In genomic region chr3:48399387-48400172, GRCh38 we compare ENCODE assay signal across 12 cellular contexts. TPM values are rescaled to one million over a fixed set of nuclear protein-coding genes. Genes with fewer than 3 reads are reported as not detected.
A peak's percentile ranks its signal among the peaks of the same experiment; 100 is the strongest.
DNase-seq lines count a peak whose midpoint lies in the region; ATAC-seq lines count a peak whose summit lies in the region.
"Had no signal": no experiment of that assay in that cellular context is flagged by ENCODE, and none has a peak within 500 bp of the region (broad histone marks: within the 10 kb centered on the region; RNA-seq: fewer than 3 reads in every experiment).

No MANE protein-coding gene starts in this region.

- H3K14ac ChIP-seq in neuronal stem cell (ENCODE audit: low read length) (no peak overlapping the region), mesenchymal stem cell (ENCODE audit: low read length in 2 of 2) (no peak overlapping the region)

- H2AFZ ChIP-seq in neuronal stem cell (ENCODE audit: low read length) (no peak overlapping the region), mesenchymal stem cell (ENCODE audit: low read depth, low read length) (no peak overlapping the region)

- H3K18ac ChIP-seq in neuronal stem cell (ENCODE audit: low read length), result peak overlapping the region; percentile 20
- H3K18ac ChIP-seq in mesenchymal stem cell (ENCODE audit: low read depth in 1 of 2, low read length in 2 of 2), result no peak overlapping the region

- H3K36me3 Mint-ChIP-seq in activated T-helper 2 cell treated with anti-CD3 and anti-CD28 coated beads, Interferon-gamma antibody, Interleukin-2, Interleukin-4, amounts not matched to agents 10 μg/mL and 5 μg/mL and 100 μg/mL, durations not matched to agents 14 hours and 24 hours and 36 hours (ENCODE audit: low read depth), result no peaks in the 10 kb centered on the region

- no peak overlapping the region for H3K23ac ChIP-seq in neuronal stem cell (ENCODE audit: low read depth, low read length, poor library complexity)
- H3K23ac ChIP-seq in mesenchymal stem cell (ENCODE audit: low read length in 2 of 2), result no peak overlapping the region

- H3K27me3 Mint-ChIP-seq in activated T-helper 2 cell treated with anti-CD3 and anti-CD28 coated beads, Interferon-gamma antibody, Interleukin-2, Interleukin-4, amounts not matched to agents 10 μg/mL and 5 μg/mL and 100 μg/mL, durations not matched to agents 14 hours and 24 hours and 36 hours (ENCODE audit: low read depth), result peaks cover 2% of the 10 kb centered on the region

- no CpG with 5 or more reads among the region's 4 CpGs for WGBS in neuronal stem cell (ENCODE audit: extremely low coverage in 2 of 2, insufficient read length in 2 of 2, insufficient replicate concordance in 1 of 2), 2 donors
- 79% methylated on average over 3 of the region's 4 CpGs for WGBS in mesenchymal stem cell

- intact Hi-C loops in activated T-helper 2 cell treated with anti-CD3 and anti-CD28 coated beads, Interferon-gamma antibody, Interleukin-2, Interleukin-4, amounts not matched to agents 10 μg/mL and 5 μg/mL and 100 μg/mL, durations not matched to agents 14 hours and 24 hours and 36 hours (cut with micrococcal nuclease), result loop anchor here (2.0 to 5.0 kb wide), 2 partner anchors 149 to 238 kb away; partner anchors contain the start of gene SLC26A6

- no peak overlapping the region for H3K27ac Mint-ChIP-seq in activated T-helper 2 cell treated with anti-CD3 and anti-CD28 coated beads, Interferon-gamma antibody, Interleukin-2, Interleukin-4, amounts not matched to agents 10 μg/mL and 5 μg/mL and 100 μg/mL, durations not matched to agents 14 hours and 24 hours and 36 hours

- H3K4me2 ChIP-seq in neuronal stem cell (ENCODE audit: insufficient read depth, low read length, poor library complexity, severe bottlenecking) (no peak overlapping the region), mesenchymal stem cell (ENCODE audit: low read length, poor library complexity, severe bottlenecking) (no peak overlapping the region)

- ATAC-seq in HG02973 (IDR thresholded peaks at IDR 0.05; ENCODE audit: unreplicated experiment) (no peak), HG03196 (IDR thresholded peaks at IDR 0.05; ENCODE audit: unreplicated experiment) (no peak)

- H3K4me3 Mint-ChIP-seq in activated T-helper 2 cell treated with anti-CD3 and anti-CD28 coated beads, Interferon-gamma antibody, Interleukin-2, Interleukin-4, amounts not matched to agents 10 μg/mL and 5 μg/mL and 100 μg/mL, durations not matched to agents 14 hours and 24 hours and 36 hours (ENCODE audit: low read depth), result no peak overlapping the region

- H3K79me1 ChIP-seq in neuronal stem cell (ENCODE audit: low read depth, low read length) (peaks cover 2% of the 10 kb centered on the region), mesenchymal stem cell (replicated peaks; ENCODE audit: low read length, poor library complexity, severe bottlenecking) (no peaks in the 10 kb centered on the region)

- H2BK120ac ChIP-seq in neuronal stem cell (ENCODE audit: low read depth, low read length) (no peak overlapping the region), mesenchymal stem cell (ENCODE audit: low read depth, low read length) (no peak overlapping the region)

- H3K4ac ChIP-seq in neuronal stem cell (ENCODE audit: low read length) (no peak overlapping the region), mesenchymal stem cell (ENCODE audit: low read depth in 1 of 2, low read length in 2 of 2) (no peak overlapping the region)

- no peak overlapping the region for H3K4me3 ChIP-seq in neuronal stem cell (ENCODE audit: low read length in 2 of 2)
- H3K4me3 ChIP-seq in mesenchymal stem cell (ENCODE audit: insufficient read depth in 1 of 2, low read depth in 1 of 2, low read length in 2 of 2), result no peak overlapping the region
- H3K4me3 ChIP-seq: MG63, thyroid gland had no signal

- H3K9ac ChIP-seq in neuronal stem cell (ENCODE audit: low read depth, low read length, poor library complexity), result no peak overlapping the region
- no peak overlapping the region for H3K9ac ChIP-seq in mesenchymal stem cell (ENCODE audit: low read length)

- DNase-seq in HuH-7.5 (ENCODE audit: low spot score) (peak; percentile 19), neuronal stem cell (ENCODE audit: low spot score) (no peak), mesenchymal stem cell (no peak)
- DNase-seq in activated T-helper 2 cell treated with anti-CD3 and anti-CD28 coated beads, Interferon-gamma antibody, Interleukin-2, Interleukin-4, amounts not matched to agents 10 μg/mL and 5 μg/mL and 100 μg/mL, durations not matched to agents 14 hours and 24 hours and 36 hours (ENCODE audit: low spot score), result peak; percentile 6
- DNase-seq: activated CD4-positive, alpha-beta T cell treated with anti-CD3 and anti-CD28 coated beads for 4 hours; anterior cingulate cortex; EL; MG63; thyroid gland had no signal

- H2BK15ac ChIP-seq in neuronal stem cell (ENCODE audit: low read length) (no peak overlapping the region), mesenchymal stem cell (ENCODE audit: low read depth, poor library complexity, severe bottlenecking) (no peak overlapping the region)

- H2BK12ac ChIP-seq in neuronal stem cell (ENCODE audit: low read length), result no peak overlapping the region
- no peak overlapping the region for H2BK12ac ChIP-seq in mesenchymal stem cell (ENCODE audit: low read length in 2 of 2)

- H3K9me3 ChIP-seq in neuronal stem cell (replicated peaks in 1 of 2; ENCODE audit: control insufficient read depth in 2 of 2, insufficient read depth in 1 of 2, low read depth in 1 of 2, low read length in 2 of 2) (no peaks in the 10 kb centered on the region), mesenchymal stem cell (ENCODE audit: control insufficient read depth, low read length) (no peaks in the 10 kb centered on the region)
- H3K9me3 ChIP-seq: MG63, thyroid gland had no signal

- H3K4me1 ChIP-seq in neuronal stem cell (ENCODE audit: control insufficient read depth in 2 of 2, insufficient read depth in 1 of 2, low read depth in 1 of 2, low read length in 2 of 2) (no peaks in the 10 kb centered on the region), mesenchymal stem cell (ENCODE audit: control insufficient read depth, insufficient read depth, low read depth, low read length) (peaks cover 8% of the 10 kb centered on the region)

- H2BK5ac ChIP-seq in neuronal stem cell (ENCODE audit: low read length) (peak overlapping the region; percentile 26), mesenchymal stem cell (ENCODE audit: low read depth, low read length, poor library complexity, severe bottlenecking) (no peak overlapping the region)

- H4K8ac ChIP-seq in neuronal stem cell (ENCODE audit: low read depth, low read length) (no peak overlapping the region), mesenchymal stem cell (ENCODE audit: low read length) (no peak overlapping the region)

- H3K27ac ChIP-seq in neuronal stem cell (replicated peaks; ENCODE audit: low read length), result no peak overlapping the region
- H3K27ac ChIP-seq in mesenchymal stem cell (ENCODE audit: low read length, poor library complexity, severe bottlenecking), result no peak overlapping the region
- H3K27ac ChIP-seq: thyroid gland had no signal

- H3K36me3 ChIP-seq in neuronal stem cell (replicated peaks in 1 of 2; ENCODE audit: control insufficient read depth in 2 of 2, insufficient read depth in 2 of 2, low read length in 2 of 2) (peaks cover 15 to 30% of the 10 kb centered on the region in 2 donors), mesenchymal stem cell (ENCODE audit: control insufficient read depth in 1 of 2, insufficient read depth in 2 of 2, low read depth in 1 of 2, low read length in 2 of 2) (peaks cover 13 to 20% of the 10 kb centered on the region in 2 experiments)
- H3K36me3 ChIP-seq: MG63, thyroid gland had no signal

- no peaks in the 10 kb centered on the region for H3K4me1 Mint-ChIP-seq in activated T-helper 2 cell treated with anti-CD3 and anti-CD28 coated beads, Interferon-gamma antibody, Interleukin-2, Interleukin-4, amounts not matched to agents 10 μg/mL and 5 μg/mL and 100 μg/mL, durations not matched to agents 14 hours and 24 hours and 36 hours (ENCODE audit: low read depth)

- H3K9me3 Mint-ChIP-seq in activated T-helper 2 cell treated with anti-CD3 and anti-CD28 coated beads, Interferon-gamma antibody, Interleukin-2, Interleukin-4, amounts not matched to agents 10 μg/mL and 5 μg/mL and 100 μg/mL, durations not matched to agents 14 hours and 24 hours and 36 hours, result no peaks in the 10 kb centered on the region

- H3K27me3 ChIP-seq in neuronal stem cell (ENCODE audit: control insufficient read depth in 3 of 3, insufficient read depth in 3 of 3, low read depth in 1 of 3, low read length in 3 of 3) (no peaks in the 10 kb centered on the region), mesenchymal stem cell (ENCODE audit: control insufficient read depth in 1 of 2, insufficient read depth in 1 of 2, low read length in 2 of 2) (peaks cover 21 to 33% of the 10 kb centered on the region in 2 experiments)
- H3K27me3 ChIP-seq: MG63, thyroid gland had no signal

- H2AK5ac ChIP-seq in neuronal stem cell (ENCODE audit: low read depth, low read length), result peak overlapping the region; percentile 31
- H2AK5ac ChIP-seq in mesenchymal stem cell (ENCODE audit: low read length, severe bottlenecking), result no peak overlapping the region

- no peak overlapping the region for H4K91ac ChIP-seq in neuronal stem cell (ENCODE audit: low read depth, low read length, poor library complexity)
- H4K91ac ChIP-seq in mesenchymal stem cell (ENCODE audit: low read length), result no peak overlapping the region

RNA-seq across cellular contexts. Expression of gene FBXW12, which starts 27.6 kb away (rescaled TPM):
- 0.14 TPM in 1 of 2 replicates, not detected in the other for total RNA-seq in activated T-helper 2 cell treated with anti-CD3 and anti-CD28 coated beads, Interferon-gamma antibody, Interleukin-2, Interleukin-4, amounts not matched to agents 10 μg/mL and 5 μg/mL and 100 μg/mL, durations not matched to agents 14 hours and 24 hours and 36 hours
- polyA plus RNA-seq in neuronal stem cell (2013, experiment 1 of 2), result 0.85 TPM
- polyA plus RNA-seq in neuronal stem cell (2013, experiment 2 of 2), result 0.84 TPM
- 0.03 TPM for polyA plus RNA-seq in mesenchymal stem cell (2013, experiment 1 of 2)
- polyA plus RNA-seq in mesenchymal stem cell (2013, experiment 2 of 2), result not detected
- total RNA-seq: RPMI7951, thyroid gland had no signal

RNA-seq across cellular contexts. Expression of gene PLXNB1, which starts 30.3 kb away (rescaled TPM):
- 6.8 and 7.0 TPM in 2 replicates for total RNA-seq in activated T-helper 2 cell treated with anti-CD3 and anti-CD28 coated beads, Interferon-gamma antibody, Interleukin-2, Interleukin-4, amounts not matched to agents 10 μg/mL and 5 μg/mL and 100 μg/mL, durations not matched to agents 14 hours and 24 hours and 36 hours
- polyA plus RNA-seq in neuronal stem cell (2013, experiment 1 of 2), result 99.5 TPM
- 94.2 TPM for polyA plus RNA-seq in neuronal stem cell (2013, experiment 2 of 2)
- polyA plus RNA-seq in mesenchymal stem cell (2013, experiment 1 of 2), result 15.6 TPM
- polyA plus RNA-seq in mesenchymal stem cell (2013, experiment 2 of 2), result 12.6 TPM

RNA-seq across cellular contexts. Expression of gene CCDC51, which starts 40.3 kb away (rescaled TPM):
- total RNA-seq in activated T-helper 2 cell treated with anti-CD3 and anti-CD28 coated beads, Interferon-gamma antibody, Interleukin-2, Interleukin-4, amounts not matched to agents 10 μg/mL and 5 μg/mL and 100 μg/mL, durations not matched to agents 14 hours and 24 hours and 36 hours, result 22.2 and 23.7 TPM in 2 replicates
- polyA plus RNA-seq in neuronal stem cell (2013, experiment 1 of 2), result 11.8 TPM
- 12.2 TPM for polyA plus RNA-seq in neuronal stem cell (2013, experiment 2 of 2)
- polyA plus RNA-seq in mesenchymal stem cell (2013, experiment 1 of 2), result 11.4 TPM
- polyA plus RNA-seq in mesenchymal stem cell (2013, experiment 2 of 2), result 11.7 TPM

RNA-seq across cellular contexts. Expression of gene TMA7, which starts 40.5 kb away (rescaled TPM):
- 270 and 289 TPM in 2 replicates for total RNA-seq in activated T-helper 2 cell treated with anti-CD3 and anti-CD28 coated beads, Interferon-gamma antibody, Interleukin-2, Interleukin-4, amounts not matched to agents 10 μg/mL and 5 μg/mL and 100 μg/mL, durations not matched to agents 14 hours and 24 hours and 36 hours
- polyA plus RNA-seq in neuronal stem cell (2013, experiment 1 of 2), result 841 TPM
- polyA plus RNA-seq in neuronal stem cell (2013, experiment 2 of 2), result 834 TPM
- polyA plus RNA-seq in mesenchymal stem cell (2013, experiment 1 of 2), result 723 TPM
- 747 TPM for polyA plus RNA-seq in mesenchymal stem cell (2013, experiment 2 of 2)

RNA-seq across cellular contexts. Expression of gene ATRIP, which starts 47.0 kb away (rescaled TPM):
- 16.9 and 17.5 TPM in 2 replicates for total RNA-seq in activated T-helper 2 cell treated with anti-CD3 and anti-CD28 coated beads, Interferon-gamma antibody, Interleukin-2, Interleukin-4, amounts not matched to agents 10 μg/mL and 5 μg/mL and 100 μg/mL, durations not matched to agents 14 hours and 24 hours and 36 hours
- 12.1 TPM for polyA plus RNA-seq in neuronal stem cell (2013, experiment 1 of 2)
- 12.0 TPM for polyA plus RNA-seq in neuronal stem cell (2013, experiment 2 of 2)
- 4.5 TPM for polyA plus RNA-seq in mesenchymal stem cell (2013, experiment 1 of 2)
- 4.8 TPM for polyA plus RNA-seq in mesenchymal stem cell (2013, experiment 2 of 2)

Comparison
In these comparisons a context has a peak if more than half of its experiments do, and no peak if none do; other contexts are left out.
1. DNase-seq: peak in HuH-7.5 (single experiment) and activated T-helper 2 cell treated with anti-CD3 and anti-CD28 coated beads, Interferon-gamma antibody, Interleukin-2, Interleukin-4, amounts not matched to agents 10 μg/mL and 5 μg/mL and 100 μg/mL, durations not matched to agents 14 hours and 24 hours and 36 hours (single experiment); none in neuronal stem cell (single experiment) and mesenchymal stem cell (single experiment).